ENCODE assay signal across 15 cellular contexts in the genomic region with DNA sequence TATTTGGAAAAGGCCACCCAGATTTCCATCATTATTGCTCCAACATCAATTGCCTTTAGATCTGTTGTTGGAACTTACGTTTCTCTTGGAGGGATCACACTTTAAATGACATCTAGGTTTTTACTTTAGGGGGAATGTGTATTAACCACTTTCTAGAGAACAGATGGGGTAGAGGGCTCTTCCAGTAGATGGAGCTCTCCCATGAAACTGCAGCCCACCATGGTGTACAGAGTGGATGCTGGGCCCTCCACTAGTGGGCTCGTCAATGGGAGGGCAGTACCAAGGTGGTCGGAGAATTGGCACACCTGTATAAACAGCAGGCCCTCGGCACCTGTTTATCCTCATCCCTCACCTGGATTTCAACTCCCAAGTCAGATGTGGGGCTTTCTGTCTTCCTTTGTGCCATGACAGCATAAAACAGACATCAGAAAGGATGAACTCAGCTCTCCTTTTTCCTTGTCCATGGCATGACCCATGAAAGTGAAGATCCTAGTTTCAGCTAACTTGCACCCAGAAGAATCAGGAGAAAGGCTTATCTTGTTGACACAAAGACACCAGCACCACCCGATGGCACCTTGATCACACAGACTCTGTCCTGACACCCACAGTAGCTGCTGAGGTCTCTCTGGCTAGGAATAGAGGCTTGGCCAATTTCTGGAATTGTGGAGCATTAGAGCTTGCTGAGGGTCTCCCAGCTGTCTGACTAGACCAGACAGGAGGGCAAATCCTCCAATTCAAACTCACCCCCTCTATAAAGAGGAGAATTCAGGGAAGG.
A peak's percentile ranks its signal among the peaks of the same experiment; 100 is the strongest.
DNase-seq lines count a peak whose midpoint lies in the region; ATAC-seq and TF ChIP-seq lines count a peak whose summit lies in the region.
"Had no signal": no experiment of that assay in that cellular context is flagged by ENCODE, and none has a peak within 500 bp of the region (broad histone marks: within the 10 kb centered on the region; RNA-seq: fewer than 3 reads in every experiment).

No MANE protein-coding gene starts in this region.

- peaks cover 17% of the 10 kb centered on the region for H3K27me3 Mint-ChIP-seq in stimulated activated naive CD8-positive, alpha-beta T cell treated with anti-CD3 and anti-CD28 coated beads, Interleukin-15, amount 100 ng/mL, for 72 hours

- H3K27ac ChIP-seq in esophagus muscularis mucosa (replicated peaks in 1 of 4) = no peak overlapping the region
- H3K27ac ChIP-seq in upper lobe of right lung = no peak overlapping the region
- H3K27ac ChIP-seq: HL-60, tibial artery had no signal

- no peak for TF ChIP-seq EP300 in esophagus muscularis mucosa (IDR thresholded peaks at IDR 0.05)

- H3K4me1 Mint-ChIP-seq in stimulated activated naive CD8-positive, alpha-beta T cell treated with anti-CD3 and anti-CD28 coated beads, Interleukin-15, amount 100 ng/mL, for 72 hours = no peaks in the 10 kb centered on the region

- H3K27me3 ChIP-seq in esophagus muscularis mucosa (peaks cover 0 to 10% (median 0%) of the 10 kb centered on the region in 4 donors), upper lobe of right lung (no peaks in the 10 kb centered on the region)
- H3K27me3 ChIP-seq: tibial artery had no signal

- intact Hi-C loops in esophagus muscularis mucosa (cut with DNase I) = no loop called here
- intact Hi-C loops in upper lobe of right lung (cut with DNase I) = no loop called here

- ATAC-seq in stimulated activated naive CD8-positive, alpha-beta T cell treated with anti-CD3 and anti-CD28 coated beads, Interleukin-15, amount 100 ng/mL, for 72 hours = peak; percentile 40
- no peak for ATAC-seq in stimulated activated naive CD8-positive, alpha-beta T cell treated with anti-CD3 and anti-CD28 coated beads, Interleukin-15, Interleukin-2, amounts not matched to agents 100 U/mL and 50 U/mL, for 24 hours
- ATAC-seq in upper lobe of right lung = peak; percentile 69

- no peak overlapping the region for H3K27ac Mint-ChIP-seq in stimulated activated naive CD8-positive, alpha-beta T cell treated with anti-CD3 and anti-CD28 coated beads, Interleukin-15, amount 100 ng/mL, for 72 hours

- TF ChIP-seq CTCF in esophagus muscularis mucosa (IDR thresholded peaks at IDR 0.05) (no peak), upper lobe of right lung (IDR thresholded peaks at IDR 0.05) (no peak)

- H3K4me1 ChIP-seq in esophagus muscularis mucosa (no peaks in the 10 kb centered on the region), upper lobe of right lung (no peaks in the 10 kb centered on the region)
- H3K4me1 ChIP-seq: tibial artery had no signal

- TF ChIP-seq POLR2A in esophagus muscularis mucosa (IDR thresholded peaks at IDR 0.05; ENCODE audit: low read depth) = no peak

- DNase-seq in stimulated activated naive CD8-positive, alpha-beta T cell treated with anti-CD3 and anti-CD28 coated beads, Interleukin-15, amount 100 ng/mL, for 72 hours = no peak
- DNase-seq in stimulated activated naive CD8-positive, alpha-beta T cell treated with anti-CD3 and anti-CD28 coated beads, Interleukin-15, Interleukin-2, amounts not matched to agents 100 U/mL and 50 U/mL, for 24 hours = no peak
- DNase-seq in MV-4-11 (lab: John Stamatoyannopoulos, UW) (peak; percentile 30), esophagus muscularis mucosa (ENCODE audit: extremely low spot score) (peak; percentile 19), upper lobe of right lung (no peak), DMS153 treated with DMSO at 0.1 percent for 48 hours (lab: John Stamatoyannopoulos, UW; ENCODE audit: unreplicated experiment) (no peak), COLO829 (ENCODE audit: low spot score) (no peak)
- no peak for DNase-seq in stimulated activated CD4-positive, alpha-beta T cell treated with anti-CD3 and anti-CD28 coated beads, Interleukin-15, amount 100 ng/mL, for 24 hours
- DNase-seq: activated gamma-delta T cell treated with Interleukin-2 at 50 U/mL for 16 hours; effector memory CD4-positive, alpha-beta T cell; NK-92 treated with Interleukin-12 subunit alpha and Interleukin-12 subunit beta, amount 100 ng/mL, for 24 hours; SK-N-SH; tibial artery had no signal

- H3K9me3 ChIP-seq in esophagus muscularis mucosa (no peaks in the 10 kb centered on the region), upper lobe of right lung (no peaks in the 10 kb centered on the region)
- H3K9me3 ChIP-seq: HAP-1, SK-N-SH had no signal

- H3K4me3 ChIP-seq in esophagus muscularis mucosa = no peak overlapping the region
- no peak overlapping the region for H3K4me3 ChIP-seq in upper lobe of right lung
- H3K4me3 ChIP-seq: HAP-1, tibial artery had no signal

- 80% methylated on average over 3 of the region's 5 CpGs for WGBS in esophagus muscularis mucosa

- H3K9me3 Mint-ChIP-seq in stimulated activated naive CD8-positive, alpha-beta T cell treated with anti-CD3 and anti-CD28 coated beads, Interleukin-15, amount 100 ng/mL, for 72 hours = no peaks in the 10 kb centered on the region

- no peak overlapping the region for H3K4me3 Mint-ChIP-seq in stimulated activated naive CD8-positive, alpha-beta T cell treated with anti-CD3 and anti-CD28 coated beads, Interleukin-15, amount 100 ng/mL, for 72 hours

- H3K36me3 ChIP-seq in esophagus muscularis mucosa = no peaks in the 10 kb centered on the region
- H3K36me3 ChIP-seq in upper lobe of right lung = no peaks in the 10 kb centered on the region
- H3K36me3 ChIP-seq: HAP-1, tibial artery had no signal

Comparison
In these comparisons a context has a peak if more than half of its experiments do, and no peak if none do; other contexts are left out.
1. DNase-seq: peak in MV-4-11 (single experiment) and esophagus muscularis mucosa (single experiment); none in stimulated activated naive CD8-positive, alpha-beta T cell treated with anti-CD3 and anti-CD28 coated beads, Interleukin-15, amount 100 ng/mL, for 72 hours (0 of 2), stimulated activated naive CD8-positive, alpha-beta T cell treated with anti-CD3 and anti-CD28 coated beads, Interleukin-15, Interleukin-2, amounts not matched to agents 100 U/mL and 50 U/mL, for 24 hours (single experiment), upper lobe of right lung (single experiment), stimulated activated CD4-positive, alpha-beta T cell treated with anti-CD3 and anti-CD28 coated beads, Interleukin-15, amount 100 ng/mL, for 24 hours (single experiment), DMS153 treated with DMSO at 0.1 percent for 48 hours (single experiment) and COLO829 (single experiment).